22 cellular contexts compared by ENCODE assay signal in the genomic region with DNA sequence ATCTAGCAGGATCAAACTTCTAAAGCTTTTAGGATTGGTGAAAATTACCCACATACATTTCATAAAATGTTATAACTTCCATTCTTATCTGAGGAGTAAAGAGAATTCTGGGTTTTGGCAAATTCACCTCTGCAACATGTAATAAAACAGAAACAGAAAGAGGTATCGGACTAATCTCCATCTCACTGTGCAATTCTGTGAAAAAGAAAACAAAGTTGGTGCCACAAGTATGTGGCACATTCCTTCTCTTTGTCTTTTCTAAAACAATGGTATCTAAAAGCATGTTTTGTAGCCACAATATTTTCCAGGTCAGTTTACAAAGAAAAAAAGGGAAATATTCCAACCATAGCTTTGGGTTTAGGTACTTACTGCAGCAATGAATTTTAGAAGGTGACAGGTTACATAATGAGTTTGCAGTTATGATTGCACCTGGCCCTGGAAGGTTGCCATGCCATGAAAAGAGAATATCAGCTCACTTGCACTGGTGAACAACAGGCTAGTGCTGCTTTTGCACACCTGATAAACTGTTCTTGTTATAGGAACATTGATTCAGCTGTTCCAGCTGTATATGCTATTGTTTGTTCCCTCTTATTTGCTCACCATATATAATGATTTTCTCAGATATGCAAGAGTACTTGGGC.
DNase-seq lines count a peak whose midpoint lies in the region; ATAC-seq and TF ChIP-seq lines count a peak whose summit lies in the region.
"Had no signal": no experiment of that assay in that cellular context is flagged by ENCODE, and none has a peak within 500 bp of the region (broad histone marks: within the 10 kb centered on the region; RNA-seq: fewer than 3 reads in every experiment).

No MANE protein-coding gene starts in this region.

- H3K4me3 ChIP-seq in KMS-11 (IDR thresholded peaks at IDR 0.05; ENCODE audit: insufficient read depth, low read depth, low read length) (no peak overlapping the region), right atrium auricular region (no peak overlapping the region)
- H3K4me3 ChIP-seq: coronary artery, left ventricle myocardium inferior, uterus had no signal

- no peaks in the 10 kb centered on the region for H3K79me2 ChIP-seq in KMS-11 (ENCODE audit: insufficient read depth, low read depth)

- no peak overlapping the region for H3K9ac ChIP-seq in KMS-11

- H3K27me3 Mint-ChIP-seq in activated CD8-positive, alpha-beta memory T cell treated with anti-CD3 and anti-CD28 coated beads, Interleukin-2, amount 10 ng/mL, durations not matched to agents 7 days and 5 days, result no peaks in the 10 kb centered on the region
- H3K27me3 Mint-ChIP-seq: activated naive CD8-positive, alpha-beta T cell treated with anti-CD3 and anti-CD28 coated beads, Interleukin-2, amount 50 U/mL, for 24 hours; natural killer cell treated with Interleukin-12 subunit alpha and Interleukin-12 subunit beta and Interleukin-15 and Interleukin-18, amount 100 ng/mL, for 72 hours; stimulated activated naive B cell treated with anti-CD40 and anti-IgM and Interleukin-4, amounts not matched to agents 10 μg/mL and 1 μg/mL and 100 μg/mL, for 72 hours had no signal

- ATAC-seq in GM18498 (IDR thresholded peaks at IDR 0.05; ENCODE audit: unreplicated experiment), result peak; percentile 68
- no peak for ATAC-seq in activated CD8-positive, alpha-beta memory T cell treated with anti-CD3 and anti-CD28 coated beads, Interleukin-2, amount 10 ng/mL, durations not matched to agents 7 days and 5 days
- no peak for ATAC-seq in HG02870 (IDR thresholded peaks at IDR 0.05; ENCODE audit: unreplicated experiment)
- ATAC-seq: activated naive CD8-positive, alpha-beta T cell treated with anti-CD3 and anti-CD28 coated beads, Interleukin-2, amount 50 U/mL, for 24 hours; esophagus mucosa; natural killer cell treated with Interleukin-12 subunit alpha and Interleukin-12 subunit beta and Interleukin-15 and Interleukin-18, amount 100 ng/mL, for 72 hours; stimulated activated naive B cell treated with anti-CD40 and anti-IgM and Interleukin-4, amounts not matched to agents 10 μg/mL and 1 μg/mL and 100 μg/mL, for 72 hours had no signal

- CTCF ChIA-PET in activated CD8-positive, alpha-beta memory T cell treated with anti-CD3 and anti-CD28 coated beads, Interleukin-2, amount 10 ng/mL, durations not matched to agents 7 days and 5 days (lab: Charles Lee), result no interaction called here

- no peaks in the 10 kb centered on the region for H3K9me3 Mint-ChIP-seq in activated CD8-positive, alpha-beta memory T cell treated with anti-CD3 and anti-CD28 coated beads, Interleukin-2, amount 10 ng/mL, durations not matched to agents 7 days and 5 days (ENCODE audit: low read depth)

- H3K36me3 ChIP-seq in KMS-11 (ENCODE audit: insufficient read depth) (no peaks in the 10 kb centered on the region), right atrium auricular region (no peaks in the 10 kb centered on the region)
- H3K36me3 ChIP-seq: BE2C, left ventricle myocardium inferior, uterus had no signal

- H3K4me1 Mint-ChIP-seq in activated CD8-positive, alpha-beta memory T cell treated with anti-CD3 and anti-CD28 coated beads, Interleukin-2, amount 10 ng/mL, durations not matched to agents 7 days and 5 days, result no peaks in the 10 kb centered on the region
- H3K4me1 Mint-ChIP-seq: activated naive CD8-positive, alpha-beta T cell treated with anti-CD3 and anti-CD28 coated beads, Interleukin-2, amount 50 U/mL, for 24 hours had no signal

- H3K9me3 ChIP-seq in right atrium auricular region, result peaks cover 0 to 4% of the 10 kb centered on the region in 2 donors
- H3K9me3 ChIP-seq: BE2C, uterus had no signal

- peak overlapping the region; percentile 30; the same call in 1 of the 2 replicates for H3K27ac ChIP-seq in KMS-11
- H3K27ac ChIP-seq in right atrium auricular region, result no peak overlapping the region
- H3K27ac ChIP-seq: coronary artery, left ventricle myocardium inferior, uterus had no signal

- H3K27me3 ChIP-seq in KMS-11 (ENCODE audit: insufficient read depth, low read depth) (no peaks in the 10 kb centered on the region), right atrium auricular region (no peaks in the 10 kb centered on the region)
- H3K27me3 ChIP-seq: BE2C, uterus had no signal

- peak overlapping the region; percentile 9; the same call in 1 of the 2 replicates for H2AFZ ChIP-seq in KMS-11 (ENCODE audit: low read depth)

- H3K4me3 Mint-ChIP-seq in activated CD8-positive, alpha-beta memory T cell treated with anti-CD3 and anti-CD28 coated beads, Interleukin-2, amount 10 ng/mL, durations not matched to agents 7 days and 5 days, result no peak overlapping the region
- H3K4me3 Mint-ChIP-seq: activated naive CD8-positive, alpha-beta T cell treated with anti-CD3 and anti-CD28 coated beads, Interleukin-2, amount 50 U/mL, for 24 hours; natural killer cell treated with Interleukin-12 subunit alpha and Interleukin-12 subunit beta and Interleukin-15 and Interleukin-18, amount 100 ng/mL, for 72 hours; stimulated activated naive B cell treated with anti-CD40 and anti-IgM and Interleukin-4, amounts not matched to agents 10 μg/mL and 1 μg/mL and 100 μg/mL, for 72 hours had no signal

- peaks cover 35% of the 10 kb centered on the region for H3K4me1 ChIP-seq in KMS-11 (ENCODE audit: low read depth, poor library complexity, severe bottlenecking)
- H3K4me1 ChIP-seq in right atrium auricular region, result no peaks in the 10 kb centered on the region
- H3K4me1 ChIP-seq: BE2C, left ventricle myocardium inferior, uterus had no signal

- DNase-seq in NCI-H345 (lab: John Stamatoyannopoulos, UW) (peak; percentile 91), kidney glomerular epithelial cell (lab: John Stamatoyannopoulos, UW) (peak; percentile 6), right atrium auricular region (ENCODE audit: low spot score) (no peak)
- DNase-seq in activated CD4-positive, alpha-beta T cell treated with anti-CD3 and anti-CD28 coated beads, Interleukin-2, amount 50 U/mL, for 1 hour, result no peak
- DNase-seq in activated CD8-positive, alpha-beta memory T cell treated with anti-CD3 and anti-CD28 coated beads, Interleukin-2, amount 10 ng/mL, durations not matched to agents 7 days and 5 days, result no peak
- DNase-seq: activated CD4-positive, alpha-beta T cell treated with anti-CD3 and anti-CD28 coated beads for 1 hour; activated naive CD8-positive, alpha-beta T cell treated with anti-CD3 and anti-CD28 coated beads, Interleukin-2, amount 50 U/mL, for 24 hours; activated T-cell treated with anti-CD3 and anti-CD28 coated beads for 4 hours; BE2C; hippocampal formation; left ventricle myocardium inferior; NCI-H1694; retina; stimulated activated naive B cell treated with anti-CD40 and anti-IgM and Interleukin-4, amounts not matched to agents 10 μg/mL and 1 μg/mL and 100 μg/mL, for 72 hours; SW 1271; uterus had no signal

- peak overlapping the region; percentile 61 for H3K4me2 ChIP-seq in KMS-11

- H4K20me1 ChIP-seq in KMS-11 (ENCODE audit: insufficient read depth), result no peaks in the 10 kb centered on the region

- no peaks in the 10 kb centered on the region for H3K36me3 Mint-ChIP-seq in activated CD8-positive, alpha-beta memory T cell treated with anti-CD3 and anti-CD28 coated beads, Interleukin-2, amount 10 ng/mL, durations not matched to agents 7 days and 5 days

- no peak for TF ChIP-seq CTCF in KMS-11 (conservative IDR thresholded peaks at IDR 0.05; ENCODE audit: low read depth, low read length)
- no peak for TF ChIP-seq CTCF in right atrium auricular region (IDR thresholded peaks at IDR 0.05)

- H3K27ac Mint-ChIP-seq in activated CD8-positive, alpha-beta memory T cell treated with anti-CD3 and anti-CD28 coated beads, Interleukin-2, amount 10 ng/mL, durations not matched to agents 7 days and 5 days, result no peak overlapping the region
- H3K27ac Mint-ChIP-seq: activated naive CD8-positive, alpha-beta T cell treated with anti-CD3 and anti-CD28 coated beads, Interleukin-2, amount 50 U/mL, for 24 hours; natural killer cell treated with Interleukin-12 subunit alpha and Interleukin-12 subunit beta and Interleukin-15 and Interleukin-18, amount 100 ng/mL, for 72 hours; stimulated activated naive B cell treated with anti-CD40 and anti-IgM and Interleukin-4, amounts not matched to agents 10 μg/mL and 1 μg/mL and 100 μg/mL, for 72 hours had no signal

Comparison
In these comparisons a context has a peak if more than half of its experiments do, and no peak if none do; other contexts are left out.
1. DNase-seq: peak in NCI-H345 (single experiment) and kidney glomerular epithelial cell (single experiment); none in activated CD4-positive, alpha-beta T cell treated with anti-CD3 and anti-CD28 coated beads, Interleukin-2, amount 50 U/mL, for 1 hour (single experiment), activated CD8-positive, alpha-beta memory T cell treated with anti-CD3 and anti-CD28 coated beads, Interleukin-2, amount 10 ng/mL, durations not matched to agents 7 days and 5 days (single experiment) and right atrium auricular region (single experiment).